In genomic region chr10:27699778-27700177, GRCh38 we compare ENCODE assay signal across 16 cellular contexts. TPM values are rescaled to one million over a fixed set of nuclear protein-coding genes. Genes with fewer than 3 reads are reported as not detected.
"Had no signal": no experiment of that assay in that cellular context is flagged by ENCODE, and none has a peak within 500 bp of the region (broad histone marks: within the 10 kb centered on the region; RNA-seq: fewer than 3 reads in every experiment).

No MANE protein-coding gene starts in this region.

- H3K27me3 ChIP-seq: body of pancreas, tibial artery, vagina had no signal

- ATAC-seq: body of pancreas; mucosa of descending colon; natural killer cell; right cardiac atrium; stimulated activated memory B cell treated with anti-CD40 and anti-IgM and Interleukin-4, amounts not matched to agents 10 μg/mL and 1 μg/mL and 100 μg/mL, for 72 hours had no signal

- H3K4me3 ChIP-seq: body of pancreas, coronary artery, mucosa of descending colon, tibial artery, vagina had no signal

- H3K36me3 ChIP-seq: tibial artery, vagina had no signal

- FAIRE-seq: TTC549 had no signal

- H3K9me3 ChIP-seq: body of pancreas, mucosa of descending colon, tibial artery, vagina had no signal

- H3K4me1 ChIP-seq: vagina had no signal

- H3K27ac ChIP-seq: body of pancreas, coronary artery, tibial artery, vagina had no signal

- DNase-seq: activated B cell treated with CpG ODN at 0.5 μM for 24 hours; activated CD4-positive, alpha-beta T cell treated with anti-CD3 and anti-CD28 coated beads, Interleukin-2, amount 10 ng/mL, durations not matched to agents 7 days and 5 days; activated naive CD4-positive, alpha-beta T cell treated with anti-CD3 and anti-CD28 coated beads, Interleukin-2, amount 10 ng/mL, durations not matched to agents 7 days and 5 days; body of pancreas; central memory CD4-positive, alpha-beta T cell; effector CD4-positive, alpha-beta T cell; mucosa of descending colon; natural killer cell; nucleus accumbens; right cardiac atrium; tibial artery had no signal

RNA-seq across cellular contexts. Expression of gene MKX, which starts 45.8 kb away (rescaled TPM):
- total RNA-seq: activated B cell treated with CpG ODN at 0.5 μM for 24 hours; activated T-helper 2 cell treated with anti-CD3 and anti-CD28 coated beads, Interferon-gamma antibody, Interleukin-2, Interleukin-4, amounts not matched to agents 10 μg/mL and 5 μg/mL and 100 μg/mL, durations not matched to agents 14 hours and 24 hours and 36 hours; natural killer cell had no signal
